Comparison of ENCODE assay signal across 10 cellular contexts in the genomic region with DNA sequence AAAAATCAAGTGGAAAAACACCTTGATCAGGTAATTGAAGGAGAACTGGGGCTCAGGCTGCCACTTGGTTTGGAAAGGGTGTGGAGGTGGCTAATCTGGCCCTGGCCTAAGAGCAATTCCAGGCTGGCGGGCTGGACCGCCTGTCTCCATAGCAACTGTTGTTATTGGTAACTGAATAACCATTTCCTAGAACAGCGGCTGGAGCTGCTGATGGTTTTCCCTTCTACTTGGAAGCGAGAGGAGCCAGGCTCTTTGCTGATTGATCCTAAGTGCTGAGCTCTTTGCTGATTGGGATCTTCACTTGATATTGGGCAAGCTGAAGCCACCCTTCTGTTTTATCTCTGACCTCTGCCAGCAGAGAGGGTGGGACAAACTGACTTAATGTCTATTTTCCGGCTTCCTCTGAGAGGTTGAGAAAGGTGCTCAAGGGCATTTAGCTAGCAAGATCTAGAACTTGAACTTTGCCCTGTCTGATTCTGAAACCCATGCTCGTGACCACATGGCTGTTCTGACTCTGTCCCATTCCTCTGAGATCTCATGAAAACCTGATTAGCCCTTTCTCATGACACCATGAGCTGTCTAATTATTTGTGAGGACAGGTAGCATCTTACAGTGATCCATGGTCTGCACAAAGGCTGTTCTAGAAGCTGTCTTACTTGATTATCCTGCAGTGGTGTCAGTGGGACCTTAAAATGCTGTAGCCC.
A peak's percentile ranks its signal among the peaks of the same experiment; 100 is the strongest.
DNase-seq lines count a peak whose midpoint lies in the region; ATAC-seq, FAIRE-seq and TF ChIP-seq lines count a peak whose summit lies in the region.
"Had no signal": no experiment of that assay in that cellular context is flagged by ENCODE, and none has a peak within 500 bp of the region (broad histone marks: within the 10 kb centered on the region; RNA-seq: fewer than 3 reads in every experiment).

No MANE protein-coding gene starts in this region.

- H3K27me3 Mint-ChIP-seq in WTC11 (ENCODE audit: low read depth): peaks cover 12% of the 10 kb centered on the region; the same call in 1 of the 2 replicates

- CTCF ChIA-PET in WTC11 (lab: Charles Lee): interaction anchor here (1.9 kb wide), 1 partner anchor 16 kb away, joined by 10 read pairs; no protein-coding TSS in a partner anchor

- H3K9ac ChIP-seq in kidney (ENCODE audit: low read length in 2 of 2): no peak overlapping the region

- H3K4me3 ChIP-seq in kidney (ENCODE audit: low read length in 2 of 2): no peak overlapping the region
- H3K4me3 ChIP-seq: prostate gland had no signal

- H3K4me1 ChIP-seq in kidney (ENCODE audit: control insufficient read depth in 1 of 2, insufficient read depth in 1 of 2, low read depth in 1 of 2, low read length in 2 of 2): no peaks in the 10 kb centered on the region
- H3K4me1 ChIP-seq: prostate gland had no signal

- ATAC-seq in HG02798 (IDR thresholded peaks at IDR 0.05; ENCODE audit: poor library complexity, unreplicated experiment): peak; percentile 57
- peak; percentile 50; the same call in 1 of the 2 replicates for ATAC-seq in WTC11
- ATAC-seq in HG03521 (IDR thresholded peaks at IDR 0.05; ENCODE audit: unreplicated experiment): no peak

- no peaks in the 10 kb centered on the region; the same call in 1 of the 2 replicates for H3K9me3 Mint-ChIP-seq in WTC11

- no peak overlapping the region for H3K27ac Mint-ChIP-seq in WTC11

- H3K36me3 ChIP-seq in kidney (ENCODE audit: control insufficient read depth in 1 of 2, insufficient read depth in 2 of 2, low read length in 2 of 2): no peaks in the 10 kb centered on the region
- H3K36me3 ChIP-seq: prostate gland had no signal

- H3K9me3 ChIP-seq in kidney (ENCODE audit: control insufficient read depth in 1 of 2, low read length in 2 of 2): no peaks in the 10 kb centered on the region
- H3K9me3 ChIP-seq: prostate gland had no signal

- H3K4me3 Mint-ChIP-seq in WTC11: no peak overlapping the region

- H3K4me1 Mint-ChIP-seq in WTC11: no peaks in the 10 kb centered on the region

- intact Hi-C loops in kidney (cut with DNase I): no loop called here

- DNase-seq in EH (ENCODE audit: low read depth) (peak; percentile 57), WTC11 (ENCODE audit: low spot score) (peak; percentile 30), left kidney (ENCODE audit: low read depth, low spot score) (peak; percentile 83), HuH-7 (ENCODE audit: low spot score) (no peak), putamen (ENCODE audit: low spot score) (no peak), kidney (no peak)

- no peaks in the 10 kb centered on the region for H3K36me3 Mint-ChIP-seq in WTC11

- FAIRE-seq in kidney (lab: Jason Lieb, UNC): no peak
- FAIRE-seq: RCC 7860 had no signal

- no peak overlapping the region for H3K27ac ChIP-seq in kidney (ENCODE audit: low read depth in 2 of 2, low read length in 2 of 2)
- H3K27ac ChIP-seq: prostate gland had no signal

- TF ChIP-seq CTCF in WTC11 (IDR thresholded peaks at IDR 0.05) (no peak), kidney (IDR thresholded peaks at IDR 0.05; ENCODE audit: borderline replicate concordance, extremely low read depth, insufficient read depth) (no peak)

- POLR2A ChIA-PET in WTC11 (lab: Charles Lee): no interaction called here

TF ChIP-seq in WTC11, 78 proteins besides CTCF, POLR2A, EP300 and RAD21:
- TF ChIP-seq ZNF232 (CRISPR knock-in tag; IDR thresholded peaks at IDR 0.05): no peak
- TF ChIP-seq, protein P1, sequence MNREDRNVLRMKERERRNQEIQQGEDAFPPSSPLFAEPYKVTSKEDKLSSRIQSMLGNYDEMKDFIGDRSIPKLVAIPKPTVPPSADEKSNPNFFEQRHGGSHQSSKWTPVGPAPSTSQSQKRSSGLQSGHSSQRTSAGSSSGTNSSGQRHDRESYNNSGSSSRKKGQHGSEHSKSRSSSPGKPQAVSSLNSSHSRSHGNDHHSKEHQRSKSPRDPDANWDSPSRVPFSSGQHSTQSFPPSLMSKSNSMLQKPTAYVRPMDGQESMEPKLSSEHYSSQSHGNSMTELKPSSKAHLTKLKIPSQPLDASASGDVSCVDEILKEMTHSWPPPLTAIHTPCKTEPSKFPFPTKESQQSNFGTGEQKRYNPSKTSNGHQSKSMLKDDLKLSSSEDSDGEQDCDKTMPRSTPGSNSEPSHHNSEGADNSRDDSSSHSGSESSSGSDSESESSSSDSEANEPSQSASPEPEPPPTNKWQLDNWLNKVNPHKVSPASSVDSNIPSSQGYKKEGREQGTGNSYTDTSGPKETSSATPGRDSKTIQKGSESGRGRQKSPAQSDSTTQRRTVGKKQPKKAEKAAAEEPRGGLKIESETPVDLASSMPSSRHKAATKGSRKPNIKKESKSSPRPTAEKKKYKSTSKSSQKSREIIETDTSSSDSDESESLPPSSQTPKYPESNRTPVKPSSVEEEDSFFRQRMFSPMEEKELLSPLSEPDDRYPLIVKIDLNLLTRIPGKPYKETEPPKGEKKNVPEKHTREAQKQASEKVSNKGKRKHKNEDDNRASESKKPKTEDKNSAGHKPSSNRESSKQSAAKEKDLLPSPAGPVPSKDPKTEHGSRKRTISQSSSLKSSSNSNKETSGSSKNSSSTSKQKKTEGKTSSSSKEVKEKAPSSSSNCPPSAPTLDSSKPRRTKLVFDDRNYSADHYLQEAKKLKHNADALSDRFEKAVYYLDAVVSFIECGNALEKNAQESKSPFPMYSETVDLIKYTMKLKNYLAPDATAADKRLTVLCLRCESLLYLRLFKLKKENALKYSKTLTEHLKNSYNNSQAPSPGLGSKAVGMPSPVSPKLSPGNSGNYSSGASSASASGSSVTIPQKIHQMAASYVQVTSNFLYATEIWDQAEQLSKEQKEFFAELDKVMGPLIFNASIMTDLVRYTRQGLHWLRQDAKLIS (CRISPR knock-in tag; IDR thresholded peaks at IDR 0.05; ENCODE audit: borderline replicate concordance): no peak

Comparison
In these comparisons a context has a peak if more than half of its experiments do, and no peak if none do; other contexts are left out.
1. DNase-seq: peak in EH (single experiment), WTC11 (single experiment) and left kidney (single experiment); none in HuH-7 (single experiment), putamen (single experiment) and kidney (single experiment).